Comparison of ENCODE assay signal across 8 cellular contexts in genomic region chr15:74937226-74937601, GRCh38. TPM values are rescaled to one million over a fixed set of nuclear protein-coding genes. Genes with fewer than 3 reads are reported as not detected.
A peak's percentile ranks its signal among the peaks of the same experiment; 100 is the strongest.
DNase-seq lines count a peak whose midpoint lies in the region; ATAC-seq, FAIRE-seq and TF ChIP-seq lines count a peak whose summit lies in the region.

No MANE protein-coding gene starts in this region.

- peaks cover 12% of the 10 kb centered on the region for H3K36me3 Mint-ChIP-seq in activated naive CD8-positive, alpha-beta T cell treated with anti-CD3 and anti-CD28 coated beads, Interleukin-2, amount 10 ng/mL, durations not matched to agents 7 days and 5 days
- H3K36me3 Mint-ChIP-seq in immature natural killer cell: no peaks in the 10 kb centered on the region

- H3K9me3 Mint-ChIP-seq in activated naive CD8-positive, alpha-beta T cell treated with anti-CD3 and anti-CD28 coated beads, Interleukin-2, amount 10 ng/mL, durations not matched to agents 7 days and 5 days: no peaks in the 10 kb centered on the region
- no peaks in the 10 kb centered on the region for H3K9me3 Mint-ChIP-seq in immature natural killer cell

- no peak for FAIRE-seq in GM12891 (lab: Jason Lieb, UNC)

- peaks cover 23% of the 10 kb centered on the region for H3K4me1 Mint-ChIP-seq in activated naive CD8-positive, alpha-beta T cell treated with anti-CD3 and anti-CD28 coated beads, Interleukin-2, amount 10 ng/mL, durations not matched to agents 7 days and 5 days
- H3K4me1 Mint-ChIP-seq in immature natural killer cell: peaks cover 35% of the 10 kb centered on the region in 2 donors

- H3K4me3 ChIP-seq in AG10803 (ENCODE audit: low read length) (peak overlapping the region; percentile 78), subcutaneous abdominal adipose tissue (ENCODE audit: low read depth in 1 of 5, low read length in 5 of 5) (peak overlapping the region; percentile 81 to 92 (median 87))

- peak overlapping the region; percentile 92 for H3K27ac ChIP-seq in subcutaneous abdominal adipose tissue (ENCODE audit: low read depth, low read length)

- no peaks in the 10 kb centered on the region for H3K27me3 ChIP-seq in subcutaneous abdominal adipose tissue (ENCODE audit: control insufficient read depth in 5 of 5, insufficient read depth in 4 of 5, low read length in 5 of 5)

- no peaks in the 10 kb centered on the region for H3K9me3 ChIP-seq in subcutaneous abdominal adipose tissue (ENCODE audit: control insufficient read depth in 5 of 5, low read length in 5 of 5)

- peak overlapping the region; percentile 91 for H3K27ac Mint-ChIP-seq in activated naive CD8-positive, alpha-beta T cell treated with anti-CD3 and anti-CD28 coated beads, Interleukin-2, amount 10 ng/mL, durations not matched to agents 7 days and 5 days
- H3K27ac Mint-ChIP-seq in immature natural killer cell: peak overlapping the region; percentile 70 to 92 (median 87)

- peak overlapping the region; percentile 97 for H3K4me3 Mint-ChIP-seq in activated naive CD8-positive, alpha-beta T cell treated with anti-CD3 and anti-CD28 coated beads, Interleukin-2, amount 10 ng/mL, durations not matched to agents 7 days and 5 days
- H3K4me3 Mint-ChIP-seq in immature natural killer cell: peak overlapping the region; percentile 86 to 96 (median 94)

- DNase-seq in AG10803 (ENCODE audit: low read depth): no peak
- no peak for DNase-seq in activated naive CD8-positive, alpha-beta T cell treated with anti-CD3 and anti-CD28 coated beads, Interleukin-2, amount 10 ng/mL, durations not matched to agents 7 days and 5 days
- no peak for DNase-seq in immature natural killer cell
- no peak for DNase-seq in GM12891 (ENCODE audit: insufficient read length, low spot score)
- no peak for DNase-seq in NCI-H345 treated with DMSO at 0.1 percent for 48 hours (lab: John Stamatoyannopoulos, UW; ENCODE audit: unreplicated experiment)

- POLR2A ChIA-PET in activated naive CD8-positive, alpha-beta T cell treated with anti-CD3 and anti-CD28 coated beads, Interleukin-2, amount 10 ng/mL, durations not matched to agents 7 days and 5 days (lab: Charles Lee): interaction anchor here (1.0 to 2.2 kb wide), 9 partner anchors 29 to 322 kb away, joined by 3 to 12 read pairs (median 5); partner anchors contain the start of genes CLK3, FAM219B and PPCDC

- H3K9ac ChIP-seq in subcutaneous abdominal adipose tissue (ENCODE audit: low read length in 5 of 5): peak overlapping the region; percentile 84 to 97 (median 86)

- H3K36me3 ChIP-seq in subcutaneous abdominal adipose tissue (ENCODE audit: control insufficient read depth in 5 of 5, insufficient read depth in 5 of 5, low read length in 5 of 5): no peaks in the 10 kb centered on the region

- H3K27me3 Mint-ChIP-seq in activated naive CD8-positive, alpha-beta T cell treated with anti-CD3 and anti-CD28 coated beads, Interleukin-2, amount 10 ng/mL, durations not matched to agents 7 days and 5 days: no peaks in the 10 kb centered on the region
- H3K27me3 Mint-ChIP-seq in immature natural killer cell (ENCODE audit: low read depth in 3 of 3): peaks cover 0 to 6% (median 0%) of the 10 kb centered on the region in 3 donors

- peaks cover 0 to 33% (median 18%) of the 10 kb centered on the region in 5 donors for H3K4me1 ChIP-seq in subcutaneous abdominal adipose tissue (ENCODE audit: control insufficient read depth in 5 of 5, insufficient read depth in 5 of 5, low read length in 5 of 5)

- no peak for TF ChIP-seq CTCF in AG10803 (conservative IDR thresholded peaks at IDR 0.05; ENCODE audit: low read length)

- TF ChIP-seq POLR2A in GM12891 (IDR thresholded peaks at IDR 0.05; ENCODE audit: low read depth, low read length): no peak

- ATAC-seq in HG03103 (IDR thresholded peaks at IDR 0.05; ENCODE audit: low read depth, unreplicated experiment): peak; percentile 21
- ATAC-seq in activated naive CD8-positive, alpha-beta T cell treated with anti-CD3 and anti-CD28 coated beads, Interleukin-2, amount 10 ng/mL, durations not matched to agents 7 days and 5 days (ENCODE audit: low read depth): no peak
- ATAC-seq in GM18907 (IDR thresholded peaks at IDR 0.05; ENCODE audit: unreplicated experiment): no peak

TF ChIP-seq in GM12891, 5 proteins besides CTCF, POLR2A, EP300 and RAD21:
- TF ChIP-seq POU2F2 (IDR thresholded peaks at IDR 0.05; ENCODE audit: low read depth, low read length) (no peak), SPI1 (IDR thresholded peaks at IDR 0.05; ENCODE audit: low read depth, low read length) (no peak), POLR2AphosphoS5 (IDR thresholded peaks at IDR 0.05; ENCODE audit: low read depth, low read length) (no peak), PAX5 (IDR thresholded peaks at IDR 0.05; ENCODE audit: insufficient read depth, low read length, severe bottlenecking) (no peak), TAF1 (IDR thresholded peaks at IDR 0.05; ENCODE audit: low read depth, low read length) (no peak)

RNA-seq across cellular contexts. Expression of gene COX5A, which starts 0.7 kb away (rescaled TPM):
- 100 to 1,000 TPM; 220 to 222 TPM for total RNA-seq in activated naive CD8-positive, alpha-beta T cell treated with anti-CD3 and anti-CD28 coated beads, Interleukin-2, amount 10 ng/mL, durations not matched to agents 7 days and 5 days
- 100 to 1,000 TPM; 373 to 458 (median 447) TPM for polyA plus RNA-seq in immature natural killer cell
- polyA plus RNA-seq in GM12891 (2012; ENCODE audit: low read depth, missing spikeins): 564 TPM

RNA-seq across cellular contexts. Expression of gene RPP25, which starts 19.4 kb away (rescaled TPM):
- 1 to 10 TPM; 3.5 to 4.2 TPM for total RNA-seq in activated naive CD8-positive, alpha-beta T cell treated with anti-CD3 and anti-CD28 coated beads, Interleukin-2, amount 10 ng/mL, durations not matched to agents 7 days and 5 days
- polyA plus RNA-seq in immature natural killer cell: 1 to 10 TPM; 1.4 to 3.1 (median 2.1) TPM
- polyA plus RNA-seq in GM12891 (2012; ENCODE audit: low read depth, missing spikeins): 1.7 TPM

RNA-seq across cellular contexts. Expression of gene FAM219B, which starts 30.6 kb away (rescaled TPM):
- total RNA-seq in activated naive CD8-positive, alpha-beta T cell treated with anti-CD3 and anti-CD28 coated beads, Interleukin-2, amount 10 ng/mL, durations not matched to agents 7 days and 5 days: 100 to 1,000 TPM in 1 of 2 experiments, 10 to 100 TPM in 1; 90.3 to 113 TPM
- 10 to 100 TPM in 2 of 3 donors, 1 to 10 TPM in 1; 9.5 to 29.6 (median 24.8) TPM for polyA plus RNA-seq in immature natural killer cell
- polyA plus RNA-seq in GM12891 (2012; ENCODE audit: low read depth, missing spikeins): 22.6 TPM

RNA-seq across cellular contexts. Expression of gene MPI, which starts 47.4 kb away (rescaled TPM):
- 10 to 100 TPM; 68.7 to 72.9 TPM for total RNA-seq in activated naive CD8-positive, alpha-beta T cell treated with anti-CD3 and anti-CD28 coated beads, Interleukin-2, amount 10 ng/mL, durations not matched to agents 7 days and 5 days
- polyA plus RNA-seq in immature natural killer cell: 10 to 100 TPM; 38.3 to 42.0 (median 40.9) TPM
- 75.5 TPM for polyA plus RNA-seq in GM12891 (2012; ENCODE audit: low read depth, missing spikeins)

RNA-seq across cellular contexts. Expression of gene SCAMP5, which starts 58.1 kb away (rescaled TPM):
- total RNA-seq in activated naive CD8-positive, alpha-beta T cell treated with anti-CD3 and anti-CD28 coated beads, Interleukin-2, amount 10 ng/mL, durations not matched to agents 7 days and 5 days: under 1 TPM in 1 of 2 experiments, not detected in 1; 0.22 TPM
- polyA plus RNA-seq in immature natural killer cell: not detected
- 5.6 TPM for polyA plus RNA-seq in GM12891 (2012; ENCODE audit: low read depth, missing spikeins)
